Comparison of ENCODE assay signal across 1 cellular context in the genomic region with DNA sequence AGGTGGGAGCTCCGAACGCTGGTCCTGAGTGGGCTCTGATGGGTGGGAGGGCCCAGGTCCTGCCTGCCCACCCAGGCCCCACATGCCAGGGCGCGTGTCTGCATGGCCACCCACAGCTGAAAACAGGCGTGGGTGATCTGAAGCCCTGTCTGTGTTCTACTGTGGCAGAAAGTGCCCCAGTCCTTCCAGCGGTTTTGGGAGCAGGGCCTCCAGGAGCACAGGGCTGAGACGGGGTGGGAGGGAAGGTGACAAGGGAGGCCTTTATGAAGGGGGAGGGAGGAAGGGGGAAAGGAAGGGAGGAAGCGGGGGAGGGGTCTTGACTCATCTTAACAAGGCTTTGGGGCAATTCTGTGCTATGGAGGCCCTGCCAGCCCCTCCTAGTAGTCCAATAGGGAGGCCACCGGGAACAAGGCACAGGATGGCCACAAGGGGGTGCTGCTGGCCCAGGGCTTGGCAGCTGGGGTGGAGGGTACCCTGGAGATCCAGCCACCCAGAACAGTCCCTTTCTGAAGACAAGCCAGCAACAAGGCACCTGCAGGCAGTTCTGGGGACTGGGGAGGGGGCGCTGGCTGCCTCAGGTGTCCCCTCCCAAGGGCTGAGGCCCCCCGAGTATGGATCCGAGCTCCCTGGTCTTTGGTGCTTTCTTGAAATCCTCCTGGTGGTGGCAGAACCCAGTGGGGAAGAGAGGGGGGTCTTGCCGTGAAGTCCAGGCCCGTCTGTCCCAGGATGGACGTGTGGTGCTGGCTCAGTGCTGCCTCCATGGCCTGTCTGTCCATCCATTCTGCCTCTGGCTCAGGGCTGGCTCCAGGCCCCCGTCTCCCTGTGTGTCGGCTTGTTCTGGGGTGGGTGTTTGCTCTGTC.
TF ChIP-seq lines count a peak whose summit lies in the region.

No MANE protein-coding gene starts in this region.

TF ChIP-seq in endothelial cell of umbilical vein, 7 proteins besides CTCF, POLR2A, EP300 and RAD21 (continued from another document):
- TF ChIP-seq GATA2 (IDR thresholded peaks at IDR 0.05; ENCODE audit: insufficient read depth, insufficient read length, low read depth, low read length) (no peak), POLR2AphosphoS5 (IDR thresholded peaks at IDR 0.05; ENCODE audit: insufficient read depth, low read depth, low read length) (no peak), FOS (IDR thresholded peaks at IDR 0.05; ENCODE audit: borderline replicate concordance, insufficient read depth, low read length) (no peak)
- TF ChIP-seq, protein P1, sequence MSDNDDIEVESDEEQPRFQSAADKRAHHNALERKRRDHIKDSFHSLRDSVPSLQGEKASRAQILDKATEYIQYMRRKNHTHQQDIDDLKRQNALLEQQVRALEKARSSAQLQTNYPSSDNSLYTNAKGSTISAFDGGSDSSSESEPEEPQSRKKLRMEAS (IDR thresholded peaks at IDR 0.05; ENCODE audit: insufficient read depth, insufficient read length) = no peak
